In genomic region chr21:42336065-42336464, GRCh38 we compare ENCODE assay signal across 1 cellular context.
TF ChIP-seq lines count a peak whose summit lies in the region.

No MANE protein-coding gene starts in this region.

TF ChIP-seq in HCT116, 20 proteins besides CTCF, POLR2A, EP300 and RAD21 (continued from another document):
- TF ChIP-seq REST (IDR thresholded peaks at IDR 0.05; ENCODE audit: low read depth) = no peak
